Comparison of ENCODE assay signal across 9 cellular contexts in the genomic region with DNA sequence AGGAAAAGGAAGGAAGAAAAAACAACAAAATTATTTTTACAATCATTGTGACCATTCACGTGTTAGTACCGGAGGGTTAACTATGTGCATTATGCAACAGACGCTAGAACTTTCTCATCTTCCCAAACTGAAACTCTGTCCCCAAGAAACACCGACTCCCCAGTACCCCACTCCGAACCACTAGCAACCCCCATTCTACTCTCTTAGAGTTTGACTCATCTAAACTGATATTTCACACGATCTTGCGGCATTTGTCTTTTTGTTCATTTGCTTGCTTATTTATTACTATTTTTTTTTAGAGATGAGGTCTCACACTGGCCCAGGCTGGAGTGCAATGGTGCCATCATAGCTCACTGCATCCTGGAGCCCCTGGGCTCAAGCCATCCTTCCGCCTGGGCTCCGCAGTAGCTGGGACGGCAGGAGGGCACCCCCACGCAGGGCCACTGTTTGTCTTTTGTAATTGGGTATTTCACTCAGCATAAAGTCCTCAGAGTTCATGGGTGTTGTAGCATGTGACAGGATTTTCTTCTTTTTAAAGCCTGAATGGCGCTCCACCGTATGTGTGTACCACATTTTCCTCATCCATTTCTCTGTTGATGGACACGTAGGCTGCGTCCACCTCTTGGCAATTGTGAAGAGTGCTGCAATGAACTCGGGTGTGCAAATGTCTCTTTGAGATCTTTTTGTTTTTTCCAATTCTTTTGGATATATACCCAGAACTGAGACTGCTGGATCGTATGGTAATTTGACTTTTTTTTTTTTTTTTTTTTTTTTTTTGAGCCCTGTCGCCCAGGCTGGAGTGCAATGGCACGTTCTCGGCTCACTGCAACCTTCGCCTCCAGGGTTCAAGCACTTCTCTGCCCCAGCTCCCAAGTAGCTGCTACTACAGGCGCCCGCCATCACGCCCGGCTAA. TPM values are rescaled to one million over a fixed set of nuclear protein-coding genes. Genes with fewer than 3 reads are reported as not detected.
DNase-seq lines count a peak whose midpoint lies in the region; ATAC-seq, FAIRE-seq and TF ChIP-seq lines count a peak whose summit lies in the region.
"Had no signal": no experiment of that assay in that cellular context is flagged by ENCODE, and none has a peak within 500 bp of the region (broad histone marks: within the 10 kb centered on the region; RNA-seq: fewer than 3 reads in every experiment).

No MANE protein-coding gene starts in this region.

- no peak for TF ChIP-seq CTCF in CD4-positive, alpha-beta T cell (IDR thresholded peaks at IDR 0.05)
- TF ChIP-seq CTCF in bronchial epithelial cell (IDR thresholded peaks at IDR 0.05; ENCODE audit: insufficient read depth, low read length, severe bottlenecking) (no peak), nephron progenitor cell (IDR thresholded peaks at IDR 0.05) (no peak), gastroesophageal sphincter (IDR thresholded peaks at IDR 0.05) (no peak)

- POLR2A ChIA-PET in CD4-positive, alpha-beta T cell (lab: Charles Lee): no interaction called here

- peaks cover 77% of the 10 kb centered on the region for H3K27me3 ChIP-seq in CD4-positive, alpha-beta T cell (ENCODE audit: control insufficient read depth, insufficient read depth, low read length)
- H3K27me3 ChIP-seq in bronchial epithelial cell (ENCODE audit: control insufficient read depth, insufficient read depth, low read length) (peaks cover 47% of the 10 kb centered on the region), gastroesophageal sphincter (peaks cover 100% of the 10 kb centered on the region), SJCRH30 (no peaks in the 10 kb centered on the region)

- H3K4me1 Mint-ChIP-seq in CD4-positive, alpha-beta T cell (ENCODE audit: low read depth): peaks cover 33% of the 10 kb centered on the region
- peaks cover 38% of the 10 kb centered on the region for H3K4me1 Mint-ChIP-seq in nephron progenitor cell

- ATAC-seq in CD4-positive, alpha-beta T cell (ENCODE audit: poor library complexity): no peak
- ATAC-seq in HG03439 (IDR thresholded peaks at IDR 0.05; ENCODE audit: unreplicated experiment): no peak
- no peak for ATAC-seq in gastroesophageal sphincter

- no peak for TF ChIP-seq POLR2A in gastroesophageal sphincter (IDR thresholded peaks at IDR 0.05)

- no peak for TF ChIP-seq EP300 in gastroesophageal sphincter (IDR thresholded peaks at IDR 0.05)

- no peaks in the 10 kb centered on the region for H3K36me3 Mint-ChIP-seq in CD4-positive, alpha-beta T cell (ENCODE audit: low read depth)
- no peaks in the 10 kb centered on the region for H3K36me3 Mint-ChIP-seq in nephron progenitor cell (ENCODE audit: low read depth)

- intact Hi-C loops in CD4-positive, alpha-beta T cell (cut with DNase I, micrococcal nuclease): no loop called here
- intact Hi-C loops in posterior cingulate gyrus (cut with DNase I): no loop called here

- CTCF ChIA-PET in CD4-positive, alpha-beta T cell (lab: Charles Lee): no interaction called here

- no peak overlapping the region for H3K27ac Mint-ChIP-seq in CD4-positive, alpha-beta T cell
- no peak overlapping the region for H3K27ac Mint-ChIP-seq in nephron progenitor cell

- WGBS in gastroesophageal sphincter (ENCODE audit: low coverage in 1 of 2), 2 donors: 12 to 17% methylated on average over 19 to 24 of the region's 25 CpGs

- DNase-seq in CD4-positive, alpha-beta T cell: no peak
- DNase-seq in HT-29 (ENCODE audit: low spot score) (peak; percentile 14), bronchial epithelial cell (ENCODE audit: low read depth) (no peak), nephron progenitor cell (no peak), posterior cingulate gyrus (no peak), SJCRH30 (no peak)

- peaks cover 0 to 65% (median 40%) of the 10 kb centered on the region in 3 donors for H3K4me1 ChIP-seq in gastroesophageal sphincter
- H3K4me1 ChIP-seq in SJCRH30: no peaks in the 10 kb centered on the region
- H3K4me1 ChIP-seq: parathyroid adenoma had no signal

- no peaks in the 10 kb centered on the region for H3K36me3 ChIP-seq in bronchial epithelial cell (ENCODE audit: control insufficient read depth, insufficient read depth, low read length)
- no peaks in the 10 kb centered on the region for H3K36me3 ChIP-seq in gastroesophageal sphincter
- H3K36me3 ChIP-seq in SJCRH30: no peaks in the 10 kb centered on the region

- no peaks in the 10 kb centered on the region for H3K9me3 ChIP-seq in CD4-positive, alpha-beta T cell (ENCODE audit: control insufficient read depth, low read length)
- H3K9me3 ChIP-seq in gastroesophageal sphincter (peaks cover 0 to 10% (median 0%) of the 10 kb centered on the region in 3 donors), SJCRH30 (replicated peaks) (0 out of 2 replicates have a peak, but pooled peaks cover 2% of the 10 kb centered on the region)

- H3K9me3 Mint-ChIP-seq in CD4-positive, alpha-beta T cell: no peaks in the 10 kb centered on the region
- peaks cover 18% of the 10 kb centered on the region for H3K9me3 Mint-ChIP-seq in nephron progenitor cell

- no peak overlapping the region for H3K27ac ChIP-seq in CD4-positive, alpha-beta T cell (ENCODE audit: low read depth, low read length)
- H3K27ac ChIP-seq in gastroesophageal sphincter: no peak overlapping the region
- H3K27ac ChIP-seq in SJCRH30: no peak overlapping the region
- H3K27ac ChIP-seq: parathyroid adenoma had no signal

- H3K4me3 ChIP-seq in bronchial epithelial cell (ENCODE audit: low read depth, low read length): peak overlapping the region; percentile 32
- peak overlapping the region in 1 of 2 donors; percentile 53 for H3K4me3 ChIP-seq in gastroesophageal sphincter
- H3K4me3 ChIP-seq in SJCRH30: no peak overlapping the region

- no peak for FAIRE-seq in bronchial epithelial cell (lab: Jason Lieb, UNC)

- peak overlapping the region; percentile 85 for H3K4me3 Mint-ChIP-seq in CD4-positive, alpha-beta T cell
- peak overlapping the region; percentile 58 for H3K4me3 Mint-ChIP-seq in nephron progenitor cell

- peaks cover 80% of the 10 kb centered on the region for H3K27me3 Mint-ChIP-seq in CD4-positive, alpha-beta T cell
- H3K27me3 Mint-ChIP-seq in nephron progenitor cell (ENCODE audit: low read depth, poor library complexity): peaks cover 100% of the 10 kb centered on the region

RNA-seq across cellular contexts. Expression of a gene that starts 9.5 kb away (rescaled TPM):
- under 1 TPM in 1 of 2 experiments, not detected in 1; 0.14 TPM for total RNA-seq in CD4-positive, alpha-beta T cell
- 21.9 and 34.5 TPM in 2 replicates for total RNA-seq in HT-29 (2014; rRNA removed; shearing (Covaris generic))
- total RNA-seq in bronchial epithelial cell (0.13 TPM in 1 of 2 replicates, not detected in the other), gastroesophageal sphincter (not detected)
- total RNA-seq in SJCRH30 (2014; rRNA removed; shearing (Covaris generic)): 3.7 and 4.4 TPM in 2 replicates

RNA-seq across cellular contexts. Expression of a gene that starts 51.5 kb away (rescaled TPM):
- 10 to 100 TPM; 25.5 to 27.6 TPM for total RNA-seq in CD4-positive, alpha-beta T cell
- 27.6 and 28.8 TPM in 2 replicates for total RNA-seq in HT-29 (2014; rRNA removed; shearing (Covaris generic))
- 13.7 and 17.6 TPM in 2 replicates for total RNA-seq in bronchial epithelial cell
- total RNA-seq in gastroesophageal sphincter: 10 to 100 TPM; 15.1 to 20.7 (median 17.1) TPM
- total RNA-seq in SJCRH30 (2014; rRNA removed; shearing (Covaris generic)): 25.4 and 29.9 TPM in 2 replicates
